ENCODE assay signal across 15 cellular contexts in genomic region chr10:24974978-24975377, GRCh38. TPM values are rescaled to one million over a fixed set of nuclear protein-coding genes. Genes with fewer than 3 reads are reported as not detected.
DNase-seq lines count a peak whose midpoint lies in the region; ATAC-seq, FAIRE-seq and TF ChIP-seq lines count a peak whose summit lies in the region.
"Had no signal": no experiment of that assay in that cellular context is flagged by ENCODE, and none has a peak within 500 bp of the region (broad histone marks: within the 10 kb centered on the region; RNA-seq: fewer than 3 reads in every experiment).

No MANE protein-coding gene starts in this region.

- BruUV-seq in K562 (replicated peaks; lab: Mats Ljungman, UMichigan): no TSS peak

- H3K4me3 Mint-ChIP-seq in progenitor cell of endocrine pancreas (ENCODE audit: low read depth): no peak overlapping the region
- H3K4me3 Mint-ChIP-seq: CD8-positive, alpha-beta T cell had no signal

- H3K36me3 ChIP-seq in K562 (ENCODE audit: control insufficient read depth, insufficient read depth, low read length) (no peaks in the 10 kb centered on the region), left ventricle myocardium inferior (no peaks in the 10 kb centered on the region)
- H3K36me3 ChIP-seq: SJSA1 had no signal

- peak; percentile 50 for DNase-seq in EL
- DNase-seq in K562 (ENCODE audit: extremely low read depth in 1 of 4, low spot score in 3 of 4): no peak
- peak; percentile 53 for DNase-seq in left ventricle myocardium inferior
- no peak for DNase-seq in retinal pigment epithelial cell (ENCODE audit: low read depth)
- DNase-seq in SW 1271 (lab: John Stamatoyannopoulos, UW): no peak
- DNase-seq in DMS114 treated with DMSO at 0.1 percent for 48 hours (lab: John Stamatoyannopoulos, UW; ENCODE audit: unreplicated experiment): no peak
- no peak for DNase-seq in progenitor cell of endocrine pancreas (ENCODE audit: low spot score, unreplicated experiment)
- DNase-seq in MV-4-11 (lab: John Stamatoyannopoulos, UW): no peak
- DNase-seq: activated CD4-positive, alpha-beta T cell treated with anti-CD3 and anti-CD28 coated beads for 4 hours; activated gamma-delta T cell treated with Interleukin-2 at 50 U/mL for 16 hours; CD8-positive, alpha-beta T cell; effector memory CD4-positive, alpha-beta T cell; NCI-H510A; nucleus accumbens had no signal

- H3K27ac Mint-ChIP-seq in progenitor cell of endocrine pancreas: no peak overlapping the region
- H3K27ac Mint-ChIP-seq: CD8-positive, alpha-beta T cell had no signal

- ATAC-seq in K562: no peak
- ATAC-seq: CD8-positive, alpha-beta T cell had no signal

- peak overlapping the region; percentile 67 for H2AFZ ChIP-seq in K562 (ENCODE audit: low read depth, low read length)

- H3K4me3 ChIP-seq in K562: no peak overlapping the region
- H3K4me3 ChIP-seq in left ventricle myocardium inferior: no peak overlapping the region
- no peak overlapping the region for H3K4me3 ChIP-seq in retinal pigment epithelial cell (ENCODE audit: low read length)
- H3K4me3 ChIP-seq: SJSA1 had no signal

- H3K4me1 Mint-ChIP-seq in progenitor cell of endocrine pancreas (ENCODE audit: low read depth): no peaks in the 10 kb centered on the region

- no peaks in the 10 kb centered on the region for H3K9me1 ChIP-seq in K562 (ENCODE audit: control insufficient read depth, insufficient read depth, low read length)

- TF ChIP-seq CTCF in K562 (IDR thresholded peaks at IDR 0.05 in 2 of 3, conservative IDR thresholded peaks at IDR 0.05 in 1 of 3; ENCODE audit: insufficient read depth in 2 of 3, low read depth in 1 of 3, low read length in 3 of 3) (no peak), left ventricle myocardium inferior (IDR thresholded peaks at IDR 0.05; ENCODE audit: borderline replicate concordance) (peak; percentile 28), retinal pigment epithelial cell (conservative IDR thresholded peaks at IDR 0.05; ENCODE audit: low read depth, low read length) (peak; percentile 37), progenitor cell of endocrine pancreas (IDR thresholded peaks at IDR 0.05; ENCODE audit: unreplicated experiment) (no peak)

- TF ChIP-seq RAD21 in K562 (CRISPR knock-in tag; conservative IDR thresholded peaks at IDR 0.05 in 1 of 2, IDR thresholded peaks at IDR 0.05 in 1 of 2): no peak

- FAIRE-seq in K562 (lab: Jason Lieb, UNC): no peak

- POLR2A ChIA-PET in K562 (lab: Yijun Ruan, JAX): interaction anchor here (0.5 kb wide), 1 partner anchor 27 kb away, joined by 3 read pairs; no protein-coding TSS in a partner anchor

- no peaks in the 10 kb centered on the region for H3K27me3 ChIP-seq in K562 (ENCODE audit: control insufficient read depth in 2 of 2, insufficient read depth in 2 of 2, low read length in 2 of 2)
- no peaks in the 10 kb centered on the region for H3K27me3 ChIP-seq in left ventricle myocardium inferior (ENCODE audit: low read depth)
- H3K27me3 ChIP-seq: SJSA1 had no signal

- H3K27ac ChIP-seq in K562 (ENCODE audit: extremely low read depth, low read depth, low read length) (no peak overlapping the region), left ventricle myocardium inferior (replicated peaks) (peak overlapping the region; percentile 74)
- H3K27ac ChIP-seq: SJSA1 had no signal

- peaks cover 2% of the 10 kb centered on the region for H3K27me3 Mint-ChIP-seq in progenitor cell of endocrine pancreas

- no peak for TF ChIP-seq EP300 in K562 (IDR thresholded peaks at IDR 0.05; ENCODE audit: low read length)

- no peaks in the 10 kb centered on the region; a peak in 1 of 5 replicates for H3K4me1 ChIP-seq in K562 (replicated peaks in 1 of 2; ENCODE audit: control insufficient read depth in 2 of 2, insufficient read depth in 2 of 2, low read length in 2 of 2)
- peaks cover 35% of the 10 kb centered on the region for H3K4me1 ChIP-seq in left ventricle myocardium inferior

- in situ Hi-C loops in K562 (cut with MboI): no loop called here

- H3K79me2 ChIP-seq in K562 (ENCODE audit: control insufficient read depth, insufficient read depth, low read length): no peaks in the 10 kb centered on the region

- H3K4me2 ChIP-seq in K562 (ENCODE audit: insufficient read depth, low read length): no peak overlapping the region

- H4K20me1 ChIP-seq in K562 (replicated peaks; ENCODE audit: control insufficient read depth, insufficient read depth, low read length): no peaks in the 10 kb centered on the region

- TF ChIP-seq POLR2A in K562 (conservative IDR thresholded peaks at IDR 0.05): no peak

- no peaks in the 10 kb centered on the region for H3K9me3 Mint-ChIP-seq in progenitor cell of endocrine pancreas (ENCODE audit: low read depth)
- H3K9me3 Mint-ChIP-seq: CD8-positive, alpha-beta T cell had no signal

- CTCF ChIA-PET in K562 (lab: Yijun Ruan, JAX; ENCODE audit: low intra/inter-chr PET ratio): no interaction called here

- 38% methylated on average over 2 of the region's 2 CpGs for WGBS in K562 (ENCODE audit: insufficient coverage, low coverage, missing lambda C conversion rate)

- H3K9me3 ChIP-seq in K562 (replicated peaks; ENCODE audit: control insufficient read depth, insufficient read depth, low read depth, low read length) (no peaks in the 10 kb centered on the region; the same call in 1 of the 2 replicates), left ventricle myocardium inferior (replicated peaks) (no peaks in the 10 kb centered on the region)
- H3K9me3 ChIP-seq: SJSA1 had no signal

- intact Hi-C loops in K562 (cut with micrococcal nuclease) (no loop called here), left ventricle myocardium inferior (cut with micrococcal nuclease) (no loop called here)

- H3K36me3 Mint-ChIP-seq in progenitor cell of endocrine pancreas (ENCODE audit: insufficient read depth): no peaks in the 10 kb centered on the region
- H3K36me3 Mint-ChIP-seq: CD8-positive, alpha-beta T cell had no signal

- H3K9ac ChIP-seq in K562 (ENCODE audit: insufficient read depth in 1 of 2, low read depth in 2 of 2, low read length in 2 of 2): no peak overlapping the region

RNA-seq across cellular contexts. Expression of gene PRTFDC1, which starts 22.6 kb away (rescaled TPM):
- 3.9 and 7.0 TPM in 2 replicates for total RNA-seq in K562 (2011; cell fraction: chromatin; rRNA removed; ENCODE audit: low replicate concordance)
- 2.5 and 3.3 TPM in 2 replicates for total RNA-seq in K562 (2011; cell fraction: nucleolus; rRNA removed)
- total RNA-seq in K562 (2011; cell fraction: nucleoplasm; rRNA removed): 3.3 and 4.6 TPM in 2 replicates
- 6.0 and 7.0 TPM in 2 replicates for total RNA-seq in K562 (2014; rRNA removed)
- total RNA-seq in K562 (2014; rRNA removed; fragmentation: Illumina TruSeq; extraction: Trizol): 10.0 and 14.4 TPM in 2 replicates
- 9.4 and 9.5 TPM in 2 replicates for total RNA-seq in K562 (2015; rRNA removed; fragmentation: Illumina TruSeq; extraction: Trizol)
- total RNA-seq in K562 (2021): 7.5 and 8.0 TPM in 2 replicates
- polyA plus RNA-seq in K562 (2011; rRNA removed): 17.4 and 27.6 TPM in 2 replicates
- 6.6 and 11.7 TPM in 2 replicates for polyA plus RNA-seq in K562 (2011; cell fraction: cytosol; rRNA removed)
- polyA plus RNA-seq in K562 (2011; cell fraction: nucleus; rRNA removed): 7.0 and 9.7 TPM in 2 replicates
- 12.9 and 14.9 TPM in 2 replicates for polyA plus RNA-seq in K562 (2012)
- polyA plus RNA-seq in K562 (2014; fragmentation: Illumina TruSeq; extraction: Trizol): 10.7 and 12.5 TPM in 2 replicates
- 10 to 100 TPM; 19.0 to 19.7 TPM for polyA plus RNA-seq in K562 (2014; fragmentation: Nextera tagmentation; extraction: Ambion mirVana)
- 9.1 TPM in 2 replicates for polyA plus RNA-seq in K562 (2014; rRNA removed)
- polyA minus RNA-seq in K562 (2011; rRNA and poly(A)+ RNA removed): 24.3 and 33.2 TPM in 2 replicates
- 1.8 and 8.7 TPM in 2 replicates for polyA minus RNA-seq in K562 (2011; cell fraction: cytosol; rRNA and poly(A)+ RNA removed)
- 4.0 and 7.3 TPM in 2 replicates for polyA minus RNA-seq in K562 (2011; cell fraction: nucleus; rRNA and poly(A)+ RNA removed)
- 1.5 TPM for total RNA-seq in left ventricle myocardium inferior
- total RNA-seq in progenitor cell of endocrine pancreas: 35.4 and 39.4 TPM in 2 replicates

RNA-seq across cellular contexts. Expression of gene ENKUR, which starts 41.0 kb away (rescaled TPM):
- 0.25 and 0.79 TPM in 2 replicates for total RNA-seq in K562 (2011; cell fraction: chromatin; rRNA removed; ENCODE audit: low replicate concordance)
- 0.13 TPM in 1 of 2 replicates, not detected in the other for total RNA-seq in K562 (2011; cell fraction: nucleolus; rRNA removed)
- total RNA-seq in K562 (2011; cell fraction: nucleoplasm; rRNA removed): 0.61 TPM in 1 of 2 replicates, not detected in the other
- 0.12 and 0.14 TPM in 2 replicates for total RNA-seq in K562 (2014; rRNA removed)
- 0.06 and 0.25 TPM in 2 replicates for total RNA-seq in K562 (2014; rRNA removed; fragmentation: Illumina TruSeq; extraction: Trizol)
- total RNA-seq in K562 (2015; rRNA removed; fragmentation: Illumina TruSeq; extraction: Trizol): 0.11 TPM in 2 replicates
- total RNA-seq in K562 (2021): 0.09 and 0.20 TPM in 2 replicates
- 0.19 and 0.46 TPM in 2 replicates for polyA plus RNA-seq in K562 (2011; rRNA removed)
- 0.03 and 0.09 TPM in 2 replicates for polyA plus RNA-seq in K562 (2011; cell fraction: cytosol; rRNA removed)
- polyA plus RNA-seq in K562 (2011; cell fraction: nucleus; rRNA removed): 0.14 and 0.15 TPM in 2 replicates
- 0.14 and 0.23 TPM in 2 replicates for polyA plus RNA-seq in K562 (2012)
- 0.21 TPM in 1 of 2 replicates, not detected in the other for polyA plus RNA-seq in K562 (2014; fragmentation: Illumina TruSeq; extraction: Trizol)
- polyA plus RNA-seq in K562 (2014; fragmentation: Nextera tagmentation; extraction: Ambion mirVana): under 1 TPM; 0.06 to 0.07 TPM
- polyA plus RNA-seq in K562 (2014; rRNA removed): 0.28 TPM in 1 of 2 replicates, not detected in the other
- 0.21 and 0.28 TPM in 2 replicates for polyA minus RNA-seq in K562 (2011; rRNA and poly(A)+ RNA removed)
- not detected in 2 replicates for polyA minus RNA-seq in K562 (2011; cell fraction: cytosol; rRNA and poly(A)+ RNA removed)
- 0.22 TPM in 1 of 2 replicates, not detected in the other for polyA minus RNA-seq in K562 (2011; cell fraction: nucleus; rRNA and poly(A)+ RNA removed)
- not detected for total RNA-seq in left ventricle myocardium inferior
- total RNA-seq in progenitor cell of endocrine pancreas: 0.46 and 1.0 TPM in 2 replicates
- total RNA-seq: CD8-positive, alpha-beta T cell; SJSA1 had no signal

RNA-seq across cellular contexts. Expression of gene THNSL1, which starts 41.4 kb away (rescaled TPM):
- 1.1 and 3.9 TPM in 2 replicates for total RNA-seq in K562 (2011; cell fraction: chromatin; rRNA removed; ENCODE audit: low replicate concordance)
- 0.33 and 0.92 TPM in 2 replicates for total RNA-seq in K562 (2011; cell fraction: nucleolus; rRNA removed)
- total RNA-seq in K562 (2011; cell fraction: nucleoplasm; rRNA removed): 1.5 and 2.0 TPM in 2 replicates
- total RNA-seq in K562 (2014; rRNA removed) (3.2 and 4.7 TPM in 2 replicates), K562 (2014; rRNA removed; fragmentation: Illumina TruSeq; extraction: Trizol) (8.6 and 8.9 TPM in 2 replicates), K562 (2015; rRNA removed; fragmentation: Illumina TruSeq; extraction: Trizol) (5.8 and 6.3 TPM in 2 replicates), K562 (2021) (6.2 and 6.4 TPM in 2 replicates), left ventricle myocardium inferior (5.3 TPM), progenitor cell of endocrine pancreas (6.5 and 7.0 TPM in 2 replicates)
- polyA plus RNA-seq in K562 (2011; rRNA removed) (6.0 and 7.5 TPM in 2 replicates), K562 (2014; fragmentation: Illumina TruSeq; extraction: Trizol) (6.4 and 7.0 TPM in 2 replicates), K562 (2014; fragmentation: Nextera tagmentation; extraction: Ambion mirVana) (1 to 10 TPM; 5.9 to 7.6 TPM), K562 (2014; rRNA removed) (4.2 and 4.5 TPM in 2 replicates)
- 1.3 and 2.5 TPM in 2 replicates for polyA plus RNA-seq in K562 (2011; cell fraction: cytosol; rRNA removed)
- 1.4 and 2.0 TPM in 2 replicates for polyA plus RNA-seq in K562 (2011; cell fraction: nucleus; rRNA removed)
- polyA plus RNA-seq in K562 (2012): 3.5 and 5.3 TPM in 2 replicates
- polyA minus RNA-seq in K562 (2011; rRNA and poly(A)+ RNA removed): 6.9 and 9.7 TPM in 2 replicates
- polyA minus RNA-seq in K562 (2011; cell fraction: cytosol; rRNA and poly(A)+ RNA removed): 2.4 and 3.3 TPM in 2 replicates
- polyA minus RNA-seq in K562 (2011; cell fraction: nucleus; rRNA and poly(A)+ RNA removed): 1.3 and 3.0 TPM in 2 replicates

Comparison
In these comparisons a context has a peak if more than half of its experiments do, and no peak if none do; other contexts are left out.
1. DNase-seq: peak in EL (single experiment) and left ventricle myocardium inferior (single experiment); none in K562 (0 of 4), retinal pigment epithelial cell (single experiment), SW 1271 (0 of 2), DMS114 treated with DMSO at 0.1 percent for 48 hours (single experiment), progenitor cell of endocrine pancreas (single experiment) and MV-4-11 (single experiment).
2. CTCF ChIP-seq: peak in left ventricle myocardium inferior (single experiment) and retinal pigment epithelial cell (single experiment); none in K562 (0 of 3) and progenitor cell of endocrine pancreas (single experiment).